ENCODE assay signal across 1 cellular context in the genomic region with DNA sequence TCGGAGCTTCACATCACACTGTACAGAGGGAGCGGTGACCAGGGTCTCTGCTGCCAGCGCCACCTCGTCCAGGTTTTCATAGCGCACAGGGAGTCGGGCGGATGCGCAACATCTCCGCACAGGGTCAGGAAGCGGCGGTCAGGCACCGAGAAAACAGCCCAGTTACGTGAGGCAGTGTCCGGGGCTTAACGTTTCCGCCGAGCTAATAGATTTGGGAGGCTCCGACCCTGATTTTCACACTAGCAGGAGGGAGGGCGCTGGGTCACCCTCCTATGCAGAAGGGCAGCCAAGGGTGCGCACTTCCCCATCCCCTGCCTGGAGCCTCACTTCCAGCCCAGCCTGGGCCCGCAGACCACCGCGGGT.
TF ChIP-seq lines count a peak whose summit lies in the region.

No MANE protein-coding gene starts in this region.

TF ChIP-seq in K562, 482 proteins besides CTCF, POLR2A, EP300 and RAD21 (continued from another document):
- 0 out of 2 replicates have a peak, but pooled peaks have one; percentile 18 for TF ChIP-seq ZNF263 (CRISPR knock-in tag; IDR thresholded peaks at IDR 0.05; ENCODE audit: borderline replicate concordance)
- TF ChIP-seq, protein P1, sequence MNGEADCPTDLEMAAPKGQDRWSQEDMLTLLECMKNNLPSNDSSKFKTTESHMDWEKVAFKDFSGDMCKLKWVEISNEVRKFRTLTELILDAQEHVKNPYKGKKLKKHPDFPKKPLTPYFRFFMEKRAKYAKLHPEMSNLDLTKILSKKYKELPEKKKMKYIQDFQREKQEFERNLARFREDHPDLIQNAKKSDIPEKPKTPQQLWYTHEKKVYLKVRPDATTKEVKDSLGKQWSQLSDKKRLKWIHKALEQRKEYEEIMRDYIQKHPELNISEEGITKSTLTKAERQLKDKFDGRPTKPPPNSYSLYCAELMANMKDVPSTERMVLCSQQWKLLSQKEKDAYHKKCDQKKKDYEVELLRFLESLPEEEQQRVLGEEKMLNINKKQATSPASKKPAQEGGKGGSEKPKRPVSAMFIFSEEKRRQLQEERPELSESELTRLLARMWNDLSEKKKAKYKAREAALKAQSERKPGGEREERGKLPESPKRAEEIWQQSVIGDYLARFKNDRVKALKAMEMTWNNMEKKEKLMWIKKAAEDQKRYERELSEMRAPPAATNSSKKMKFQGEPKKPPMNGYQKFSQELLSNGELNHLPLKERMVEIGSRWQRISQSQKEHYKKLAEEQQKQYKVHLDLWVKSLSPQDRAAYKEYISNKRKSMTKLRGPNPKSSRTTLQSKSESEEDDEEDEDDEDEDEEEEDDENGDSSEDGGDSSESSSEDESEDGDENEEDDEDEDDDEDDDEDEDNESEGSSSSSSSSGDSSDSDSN (IDR thresholded peaks at IDR 0.05; ENCODE audit: borderline replicate concordance in 1 of 2, low read depth in 2 of 2, low read length in 2 of 2), result peak; percentile 19 to 81; a peak in 1 of 4 replicates
- TF ChIP-seq, protein P2, sequence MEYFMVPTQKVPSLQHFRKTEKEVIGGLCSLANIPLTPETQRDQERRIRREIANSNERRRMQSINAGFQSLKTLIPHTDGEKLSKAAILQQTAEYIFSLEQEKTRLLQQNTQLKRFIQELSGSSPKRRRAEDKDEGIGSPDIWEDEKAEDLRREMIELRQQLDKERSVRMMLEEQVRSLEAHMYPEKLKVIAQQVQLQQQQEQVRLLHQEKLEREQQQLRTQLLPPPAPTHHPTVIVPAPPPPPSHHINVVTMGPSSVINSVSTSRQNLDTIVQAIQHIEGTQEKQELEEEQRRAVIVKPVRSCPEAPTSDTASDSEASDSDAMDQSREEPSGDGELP (CRISPR knock-in tag; IDR thresholded peaks at IDR 0.05; ENCODE audit: borderline replicate concordance), result peak; percentile 28; the same call in 1 of the 2 replicates
- no peak for TF ChIP-seq HEY1 (CRISPR knock-in tag; IDR thresholded peaks at IDR 0.05; ENCODE audit: borderline replicate concordance)
- TF ChIP-seq NR2C1 (IDR thresholded peaks at IDR 0.05), result no peak
- TF ChIP-seq NR2C1 (tag; IDR thresholded peaks at IDR 0.05), result no peak
- TF ChIP-seq NRF1 (conservative IDR thresholded peaks at IDR 0.05 in 1 of 2, IDR thresholded peaks at IDR 0.05 in 1 of 2), result peak; percentile 76 to 81
- peak; percentile 25 for TF ChIP-seq CCNT2 (IDR thresholded peaks at IDR 0.05; ENCODE audit: borderline replicate concordance, extremely low read depth, insufficient read length, low read depth, low read length)
- 0 out of 2 replicates have a peak, but pooled peaks have one; percentile 16 for TF ChIP-seq SMARCA4 (IDR thresholded peaks at IDR 0.05)
- TF ChIP-seq RBFOX2 (IDR thresholded peaks at IDR 0.05; ENCODE audit: low read depth, low read length), result peak; percentile 60
- TF ChIP-seq SPI1 (IDR thresholded peaks at IDR 0.05; ENCODE audit: borderline replicate concordance, low read depth, low read length), result peak; percentile 30; the same call in 1 of the 2 replicates
- TF ChIP-seq HDAC1 (IDR thresholded peaks at IDR 0.05), result peak in 1 of 2 experiments; percentile 53; a peak in 1 of 4 replicates
